Comparison of ENCODE assay signal across 17 cellular contexts in genomic region chr22:46740910-46741785, GRCh38. TPM values are rescaled to one million over a fixed set of nuclear protein-coding genes. Genes with fewer than 3 reads are reported as not detected.
DNase-seq lines count a peak whose midpoint lies in the region; ATAC-seq, FAIRE-seq and TF ChIP-seq lines count a peak whose summit lies in the region.
"Had no signal": no experiment of that assay in that cellular context is flagged by ENCODE, and none has a peak within 500 bp of the region (broad histone marks: within the 10 kb centered on the region; RNA-seq: fewer than 3 reads in every experiment).

No MANE protein-coding gene starts in this region.

- peaks cover 4% of the 10 kb centered on the region for H3K9me3 Mint-ChIP-seq in activated naive CD8-positive, alpha-beta T cell treated with anti-CD3 and anti-CD28 coated beads, Interleukin-2, amount 10 ng/mL, durations not matched to agents 7 days and 5 days
- H3K9me3 Mint-ChIP-seq in activated naive CD8-positive, alpha-beta T cell treated with anti-CD3 and anti-CD28 coated beads, Interleukin-2, amount 50 U/mL, for 24 hours, result no peaks in the 10 kb centered on the region
- no peaks in the 10 kb centered on the region for H3K9me3 Mint-ChIP-seq in astrocyte (ENCODE audit: unreplicated experiment)
- no peaks in the 10 kb centered on the region for H3K9me3 Mint-ChIP-seq in mesothelial cell of epicardium

- H3K4me1 ChIP-seq in astrocyte (ENCODE audit: insufficient read depth, low read length), result peaks cover 19% of the 10 kb centered on the region
- H3K4me1 ChIP-seq in testis, result peaks cover 8% of the 10 kb centered on the region
- peaks cover 38% of the 10 kb centered on the region for H3K4me1 ChIP-seq in vagina

- no peak for DNase-seq in activated naive CD8-positive, alpha-beta T cell treated with anti-CD3 and anti-CD28 coated beads, Interleukin-2, amount 10 ng/mL, durations not matched to agents 7 days and 5 days
- DNase-seq in activated naive CD8-positive, alpha-beta T cell treated with anti-CD3 and anti-CD28 coated beads, Interleukin-2, amount 50 U/mL, for 24 hours, result no peak
- DNase-seq in astrocyte (ENCODE audit: low read depth) (no peak), mesothelial cell of epicardium (ENCODE audit: low spot score in 2 of 2, unreplicated experiment in 2 of 2) (no peak), testis (peak; percentile 72), Kasumi-1 (lab: John Stamatoyannopoulos, UW) (no peak), vagina (ENCODE audit: extremely low spot score in 2 of 2) (no peak), NCI-H1092 treated with DMSO at 0.1 percent for 48 hours (lab: John Stamatoyannopoulos, UW) (no peak)
- DNase-seq: activated effector memory CD4-positive, alpha-beta T cell treated with anti-CD3 and anti-CD28 coated beads, Interleukin-2, amount 50 U/mL, for 16 hours; foreskin fibroblast; NCI-H1436; NCI-H345; SIG-M5; tibial artery had no signal

- no peak overlapping the region for H2AFZ ChIP-seq in astrocyte (ENCODE audit: low read depth, low read length)

- ATAC-seq in activated naive CD8-positive, alpha-beta T cell treated with anti-CD3 and anti-CD28 coated beads, Interleukin-2, amount 10 ng/mL, durations not matched to agents 7 days and 5 days (ENCODE audit: low read depth), result no peak
- ATAC-seq in activated naive CD8-positive, alpha-beta T cell treated with anti-CD3 and anti-CD28 coated beads, Interleukin-2, amount 50 U/mL, for 24 hours, result no peak

- peak overlapping the region; percentile 70 for H3K27ac Mint-ChIP-seq in activated naive CD8-positive, alpha-beta T cell treated with anti-CD3 and anti-CD28 coated beads, Interleukin-2, amount 10 ng/mL, durations not matched to agents 7 days and 5 days
- no peak overlapping the region for H3K27ac Mint-ChIP-seq in activated naive CD8-positive, alpha-beta T cell treated with anti-CD3 and anti-CD28 coated beads, Interleukin-2, amount 50 U/mL, for 24 hours
- peak overlapping the region; percentile 80 for H3K27ac Mint-ChIP-seq in astrocyte (ENCODE audit: unreplicated experiment)
- peak overlapping the region; percentile 30 for H3K27ac Mint-ChIP-seq in mesothelial cell of epicardium

- H3K36me3 ChIP-seq in astrocyte (ENCODE audit: insufficient read depth, low read length) (no peaks in the 10 kb centered on the region), testis (ENCODE audit: low read depth, missing control alignments) (no peaks in the 10 kb centered on the region), vagina (no peaks in the 10 kb centered on the region)
- H3K36me3 ChIP-seq: cardiac muscle cell, tibial artery had no signal

- intact Hi-C loops in testis (cut with DNase I; ENCODE audit: low total_unique reads) (no loop called here), vagina (cut with DNase I) (no loop called here)

- H3K9ac ChIP-seq in astrocyte (ENCODE audit: low read length), result no peak overlapping the region
- H3K9ac ChIP-seq: KMS-11 had no signal

- H3K79me2 ChIP-seq in astrocyte (ENCODE audit: insufficient read depth, low read length), result peaks cover 23% of the 10 kb centered on the region

- no peak overlapping the region for H3K4me2 ChIP-seq in astrocyte (ENCODE audit: low read length)
- H3K4me2 ChIP-seq: KMS-11 had no signal

- no peak overlapping the region for H3K27ac ChIP-seq in astrocyte (ENCODE audit: low read depth, low read length)
- no peak overlapping the region for H3K27ac ChIP-seq in testis
- H3K27ac ChIP-seq in vagina, result no peak overlapping the region
- H3K27ac ChIP-seq: cardiac muscle cell, HL-60, KMS-11, tibial artery had no signal

- H3K27me3 ChIP-seq in astrocyte (ENCODE audit: insufficient read depth, low read length), result no peaks in the 10 kb centered on the region
- no peaks in the 10 kb centered on the region for H3K27me3 ChIP-seq in testis
- no peaks in the 10 kb centered on the region for H3K27me3 ChIP-seq in vagina
- H3K27me3 ChIP-seq: cardiac muscle cell had no signal

- H4K20me1 ChIP-seq in astrocyte (ENCODE audit: insufficient read depth, low read length), result peaks cover 13% of the 10 kb centered on the region

- H3K27me3 Mint-ChIP-seq in activated naive CD8-positive, alpha-beta T cell treated with anti-CD3 and anti-CD28 coated beads, Interleukin-2, amount 10 ng/mL, durations not matched to agents 7 days and 5 days, result no peaks in the 10 kb centered on the region
- H3K27me3 Mint-ChIP-seq in activated naive CD8-positive, alpha-beta T cell treated with anti-CD3 and anti-CD28 coated beads, Interleukin-2, amount 50 U/mL, for 24 hours, result no peaks in the 10 kb centered on the region
- H3K27me3 Mint-ChIP-seq in astrocyte (ENCODE audit: low read depth, unreplicated experiment), result peaks cover 2% of the 10 kb centered on the region
- H3K27me3 Mint-ChIP-seq in mesothelial cell of epicardium (ENCODE audit: low read depth), result peaks cover 2% of the 10 kb centered on the region

- 76 to 79% methylated on average over 14 of the region's 14 CpGs for WGBS in testis, 2 donors

- POLR2A ChIA-PET in activated naive CD8-positive, alpha-beta T cell treated with anti-CD3 and anti-CD28 coated beads, Interleukin-2, amount 10 ng/mL, durations not matched to agents 7 days and 5 days (lab: Charles Lee), result interaction anchor here (2.7 to 3.4 kb wide), 2 partner anchors 8 to 21 kb away, joined by 10 to 18 read pairs; partner anchors contain the start of gene TBC1D22A

- FAIRE-seq in astrocyte (lab: Jason Lieb, UNC), result no peak

- no peak for TF ChIP-seq CTCF in astrocyte (IDR thresholded peaks at IDR 0.05; ENCODE audit: insufficient read depth, low read depth, low read length)
- TF ChIP-seq CTCF in mesothelial cell of epicardium (IDR thresholded peaks at IDR 0.05; ENCODE audit: unreplicated experiment), result no peak
- no peak for TF ChIP-seq CTCF in testis (IDR thresholded peaks at IDR 0.05)
- no peak for TF ChIP-seq CTCF in vagina (IDR thresholded peaks at IDR 0.05)

- TF ChIP-seq POLR2A in testis (IDR thresholded peaks at IDR 0.05), result no peak
- no peak for TF ChIP-seq POLR2A in vagina (IDR thresholded peaks at IDR 0.05)

- peak overlapping the region; percentile 22 for H3K4me3 Mint-ChIP-seq in activated naive CD8-positive, alpha-beta T cell treated with anti-CD3 and anti-CD28 coated beads, Interleukin-2, amount 10 ng/mL, durations not matched to agents 7 days and 5 days
- no peak overlapping the region for H3K4me3 Mint-ChIP-seq in activated naive CD8-positive, alpha-beta T cell treated with anti-CD3 and anti-CD28 coated beads, Interleukin-2, amount 50 U/mL, for 24 hours
- H3K4me3 Mint-ChIP-seq in astrocyte (ENCODE audit: unreplicated experiment) (no peak overlapping the region), mesothelial cell of epicardium (no peak overlapping the region)

- H3K4me1 Mint-ChIP-seq in activated naive CD8-positive, alpha-beta T cell treated with anti-CD3 and anti-CD28 coated beads, Interleukin-2, amount 10 ng/mL, durations not matched to agents 7 days and 5 days, result peaks cover 17% of the 10 kb centered on the region
- peaks cover 21% of the 10 kb centered on the region for H3K4me1 Mint-ChIP-seq in activated naive CD8-positive, alpha-beta T cell treated with anti-CD3 and anti-CD28 coated beads, Interleukin-2, amount 50 U/mL, for 24 hours
- H3K4me1 Mint-ChIP-seq in astrocyte (ENCODE audit: low read depth, unreplicated experiment) (peaks cover 6% of the 10 kb centered on the region), mesothelial cell of epicardium (peaks cover 25% of the 10 kb centered on the region)

- H3K36me3 Mint-ChIP-seq in activated naive CD8-positive, alpha-beta T cell treated with anti-CD3 and anti-CD28 coated beads, Interleukin-2, amount 10 ng/mL, durations not matched to agents 7 days and 5 days, result peaks cover 10% of the 10 kb centered on the region
- peaks cover 2% of the 10 kb centered on the region for H3K36me3 Mint-ChIP-seq in activated naive CD8-positive, alpha-beta T cell treated with anti-CD3 and anti-CD28 coated beads, Interleukin-2, amount 50 U/mL, for 24 hours (ENCODE audit: low read depth)
- peaks cover 2% of the 10 kb centered on the region for H3K36me3 Mint-ChIP-seq in astrocyte (ENCODE audit: low read depth, unreplicated experiment)
- H3K36me3 Mint-ChIP-seq in mesothelial cell of epicardium, result no peaks in the 10 kb centered on the region

- H3K4me3 ChIP-seq in astrocyte (ENCODE audit: insufficient read depth, low read depth, low read length) (no peak overlapping the region), testis (no peak overlapping the region), vagina (no peak overlapping the region)
- H3K4me3 ChIP-seq: cardiac muscle cell, tibial artery had no signal

- H3K9me3 ChIP-seq in astrocyte (ENCODE audit: insufficient read depth, low read depth, low read length), result no peaks in the 10 kb centered on the region
- no peaks in the 10 kb centered on the region for H3K9me3 ChIP-seq in testis
- no peaks in the 10 kb centered on the region for H3K9me3 ChIP-seq in vagina
- H3K9me3 ChIP-seq: tibial artery had no signal

RNA-seq across cellular contexts. Expression of gene CERK, which starts 3.1 kb away (rescaled TPM):
- total RNA-seq in activated naive CD8-positive, alpha-beta T cell treated with anti-CD3 and anti-CD28 coated beads, Interleukin-2, amount 10 ng/mL, durations not matched to agents 7 days and 5 days, result 10 to 100 TPM; 90.8 to 94.9 TPM
- total RNA-seq in astrocyte (18.8 and 23.2 TPM in 2 replicates), mesothelial cell of epicardium (50.7 to 51.9 TPM (median 51.3 TPM) in 3 replicates), testis (10 to 100 TPM; 14.0 to 17.0 TPM), vagina (37.3 TPM)
- polyA plus RNA-seq in testis (ENCODE audit: insufficient read depth, low read depth, low replicate concordance), result 21.3 TPM

RNA-seq across cellular contexts. Expression of gene TBC1D22A, which starts 21.3 kb away (rescaled TPM):
- 10 to 100 TPM; 47.2 to 49.1 TPM for total RNA-seq in activated naive CD8-positive, alpha-beta T cell treated with anti-CD3 and anti-CD28 coated beads, Interleukin-2, amount 10 ng/mL, durations not matched to agents 7 days and 5 days
- total RNA-seq in astrocyte (20.9 and 24.2 TPM in 2 replicates), mesothelial cell of epicardium (26.2 to 26.7 TPM (median 26.6 TPM) in 3 replicates), testis (10 to 100 TPM; 28.5 to 32.8 TPM), vagina (38.3 TPM)
- 16.6 TPM for polyA plus RNA-seq in testis (ENCODE audit: insufficient read depth, low read depth, low replicate concordance)
